Comparison of ENCODE assay signal across 26 cellular contexts in genomic region chr1:186615332-186615731, GRCh38.
DNase-seq lines count a peak whose midpoint lies in the region; ATAC-seq and TF ChIP-seq lines count a peak whose summit lies in the region.
"Had no signal": no experiment of that assay in that cellular context is flagged by ENCODE, and none has a peak within 500 bp of the region (broad histone marks: within the 10 kb centered on the region; RNA-seq: fewer than 3 reads in every experiment).

No MANE protein-coding gene starts in this region.

- no peaks in the 10 kb centered on the region for H4K20me1 ChIP-seq in neural progenitor cell (ENCODE audit: low read depth)
- H4K20me1 ChIP-seq: BLaER1 had no signal

- peak overlapping the region; percentile 3 for H3K4me3 Mint-ChIP-seq in activated CD8-positive, alpha-beta memory T cell treated with anti-CD3 and anti-CD28 coated beads, Interleukin-2, amount 10 ng/mL, durations not matched to agents 7 days and 5 days
- peak overlapping the region; percentile 63 for H3K4me3 Mint-ChIP-seq in activated naive CD8-positive, alpha-beta T cell treated with anti-CD3 and anti-CD28 coated beads, Interleukin-2, amount 10 ng/mL, durations not matched to agents 7 days and 5 days
- no peak overlapping the region for H3K4me3 Mint-ChIP-seq in neural progenitor cell
- H3K4me3 Mint-ChIP-seq: activated T-cell treated with anti-CD3 and anti-CD28 coated beads, Interleukin-2, amount 50 U/mL, for 24 hours; mesothelial cell of epicardium; nephron had no signal

- CTCF ChIA-PET in activated CD8-positive, alpha-beta memory T cell treated with anti-CD3 and anti-CD28 coated beads, Interleukin-2, amount 10 ng/mL, durations not matched to agents 7 days and 5 days (lab: Charles Lee), result interaction anchor here (0.9 to 1.7 kb wide), 2 partner anchors 9 to 211 kb away, joined by 3 to 6 read pairs; no protein-coding TSS in a partner anchor

- peaks cover 19% of the 10 kb centered on the region for H3K27me3 Mint-ChIP-seq in activated CD8-positive, alpha-beta memory T cell treated with anti-CD3 and anti-CD28 coated beads, Interleukin-2, amount 10 ng/mL, durations not matched to agents 7 days and 5 days
- H3K27me3 Mint-ChIP-seq in activated naive CD8-positive, alpha-beta T cell treated with anti-CD3 and anti-CD28 coated beads, Interleukin-2, amount 10 ng/mL, durations not matched to agents 7 days and 5 days, result peaks cover 18% of the 10 kb centered on the region
- peaks cover 2% of the 10 kb centered on the region for H3K27me3 Mint-ChIP-seq in neural progenitor cell (ENCODE audit: insufficient read depth, low read depth)

- H3K79me2 ChIP-seq in neural progenitor cell (ENCODE audit: low read depth), result no peaks in the 10 kb centered on the region

- no peaks in the 10 kb centered on the region for H3K9me3 Mint-ChIP-seq in activated CD8-positive, alpha-beta memory T cell treated with anti-CD3 and anti-CD28 coated beads, Interleukin-2, amount 10 ng/mL, durations not matched to agents 7 days and 5 days (ENCODE audit: low read depth)
- no peaks in the 10 kb centered on the region for H3K9me3 Mint-ChIP-seq in activated naive CD8-positive, alpha-beta T cell treated with anti-CD3 and anti-CD28 coated beads, Interleukin-2, amount 10 ng/mL, durations not matched to agents 7 days and 5 days
- no peaks in the 10 kb centered on the region for H3K9me3 Mint-ChIP-seq in neural progenitor cell
- H3K9me3 Mint-ChIP-seq: activated T-cell treated with anti-CD3 and anti-CD28 coated beads, Interleukin-2, amount 50 U/mL, for 24 hours; mesothelial cell of epicardium; nephron had no signal

- DNase-seq in activated CD8-positive, alpha-beta memory T cell treated with anti-CD3 and anti-CD28 coated beads, Interleukin-2, amount 10 ng/mL, durations not matched to agents 7 days and 5 days, result no peak
- no peak for DNase-seq in activated CD8-positive, alpha-beta memory T cell treated with anti-CD3 and anti-CD28 coated beads, Interleukin-2, amount 50 U/mL, for 4 hours
- DNase-seq in M059J (ENCODE audit: low read depth) (peak; percentile 27), neural progenitor cell (ENCODE audit: low spot score) (no peak), AML-193 (lab: John Stamatoyannopoulos, UW) (no peak), GM13977 (ENCODE audit: low spot score) (no peak)
- no peak for DNase-seq in activated naive CD8-positive, alpha-beta T cell treated with anti-CD3 and anti-CD28 coated beads, Interleukin-2, amount 10 ng/mL, durations not matched to agents 7 days and 5 days
- DNase-seq: activated CD8-positive, alpha-beta memory T cell treated with anti-CD3 and anti-CD28 coated beads for 24 hours; activated T-cell treated with anti-CD3 and anti-CD28 coated beads, Interleukin-2, amount 50 U/mL, for 24 hours; amygdala; islet precursor cell; KBM-7; left ventricle myocardium superior; NCI-H1048; NCI-H187; NCI-H524 treated with DMSO at 0.1 percent for 48 hours; pancreas; Peyer's patch; right cardiac atrium; SIG-M5; stimulated activated CD4-positive, alpha-beta T cell treated with anti-CD3 and anti-CD28 coated beads, Interleukin-4, amount 100 ng/mL, for 1 hour; transverse colon had no signal

- H3K27ac Mint-ChIP-seq in activated CD8-positive, alpha-beta memory T cell treated with anti-CD3 and anti-CD28 coated beads, Interleukin-2, amount 10 ng/mL, durations not matched to agents 7 days and 5 days, result peak overlapping the region; percentile 10
- peak overlapping the region; percentile 72 for H3K27ac Mint-ChIP-seq in activated naive CD8-positive, alpha-beta T cell treated with anti-CD3 and anti-CD28 coated beads, Interleukin-2, amount 10 ng/mL, durations not matched to agents 7 days and 5 days
- H3K27ac Mint-ChIP-seq in neural progenitor cell, result no peak overlapping the region
- H3K27ac Mint-ChIP-seq: activated T-cell treated with anti-CD3 and anti-CD28 coated beads, Interleukin-2, amount 50 U/mL, for 24 hours; mesothelial cell of epicardium; nephron had no signal

- POLR2A ChIA-PET in activated naive CD8-positive, alpha-beta T cell treated with anti-CD3 and anti-CD28 coated beads, Interleukin-2, amount 10 ng/mL, durations not matched to agents 7 days and 5 days (lab: Charles Lee), result interaction anchor here (0.7 to 0.8 kb wide), 2 partner anchors 72 to 240 kb away, joined by 3 read pairs; partner anchors contain the start of gene TPR

- in situ Hi-C loops in GM13977 (cut with MboI; ENCODE audit: low pct_unique_long_range_greater_than_20kb, low sequenced_read_pairs, unreplicated experiment), result loop anchor here (10.0 to 25.0 kb wide), 2 partner anchors 197 to 369 kb away; no protein-coding TSS in a partner anchor

- H3K4me1 Mint-ChIP-seq in activated CD8-positive, alpha-beta memory T cell treated with anti-CD3 and anti-CD28 coated beads, Interleukin-2, amount 10 ng/mL, durations not matched to agents 7 days and 5 days, result peaks cover 33% of the 10 kb centered on the region
- H3K4me1 Mint-ChIP-seq in activated naive CD8-positive, alpha-beta T cell treated with anti-CD3 and anti-CD28 coated beads, Interleukin-2, amount 10 ng/mL, durations not matched to agents 7 days and 5 days, result peaks cover 29% of the 10 kb centered on the region
- H3K4me1 Mint-ChIP-seq in neural progenitor cell, result no peaks in the 10 kb centered on the region
- H3K4me1 Mint-ChIP-seq: mesothelial cell of epicardium, nephron had no signal

- H3K27ac ChIP-seq in neutrophil (peak overlapping the region; percentile 97), neural progenitor cell (no peak overlapping the region)
- H3K27ac ChIP-seq: BLaER1, pancreas, Peyer's patch, transverse colon had no signal

- H3K9me3 ChIP-seq in neutrophil, result no peaks in the 10 kb centered on the region
- no peaks in the 10 kb centered on the region for H3K9me3 ChIP-seq in neural progenitor cell (ENCODE audit: low read depth)
- H3K9me3 ChIP-seq: BLaER1, pancreas, Peyer's patch, transverse colon had no signal

- no peak for ATAC-seq in activated CD8-positive, alpha-beta memory T cell treated with anti-CD3 and anti-CD28 coated beads, Interleukin-2, amount 10 ng/mL, durations not matched to agents 7 days and 5 days
- peak; percentile 31 for ATAC-seq in activated naive CD8-positive, alpha-beta T cell treated with anti-CD3 and anti-CD28 coated beads, Interleukin-2, amount 10 ng/mL, durations not matched to agents 7 days and 5 days (ENCODE audit: low read depth)
- ATAC-seq: left ventricle myocardium superior, pancreas, right cardiac atrium had no signal

- H3K27me3 ChIP-seq in neutrophil (no peaks in the 10 kb centered on the region), neural progenitor cell (no peaks in the 10 kb centered on the region)
- H3K27me3 ChIP-seq: BLaER1, pancreas, Peyer's patch, transverse colon had no signal

- H3K36me3 ChIP-seq in neutrophil (no peaks in the 10 kb centered on the region), neural progenitor cell (no peaks in the 10 kb centered on the region)
- H3K36me3 ChIP-seq: BLaER1, pancreas, Peyer's patch, transverse colon had no signal

- no peaks in the 10 kb centered on the region for H3F3A ChIP-seq in neural progenitor cell (ENCODE audit: low read depth)

- H3K4me1 ChIP-seq in neutrophil (ENCODE audit: control insufficient read depth in 1 of 2, insufficient read depth in 1 of 2, low read depth in 1 of 2, low read length in 1 of 2) (peaks cover 89 to 99% of the 10 kb centered on the region in 2 experiments), neural progenitor cell (no peaks in the 10 kb centered on the region)
- H3K4me1 ChIP-seq: pancreas had no signal

- H3K4me3 ChIP-seq in neutrophil (ENCODE audit: low read depth in 1 of 2, low read length in 1 of 2), result peak overlapping the region; percentile 11 to 37
- no peak overlapping the region for H3K4me3 ChIP-seq in neural progenitor cell
- H3K4me3 ChIP-seq: BLaER1, pancreas, Peyer's patch, transverse colon had no signal

- H3K9ac ChIP-seq in neural progenitor cell, result no peak overlapping the region
- H3K9ac ChIP-seq: BLaER1 had no signal

- TF ChIP-seq CTCF in neutrophil (IDR thresholded peaks at IDR 0.05) (no peak), neural progenitor cell (IDR thresholded peaks at IDR 0.05) (no peak), GM13977 (IDR thresholded peaks at IDR 0.05; ENCODE audit: extremely low read depth, insufficient read depth, missing control alignments) (no peak)

- H3K4me2 ChIP-seq in neural progenitor cell, result no peak overlapping the region
- H3K4me2 ChIP-seq: BLaER1 had no signal

- no peak overlapping the region for H2AFZ ChIP-seq in neural progenitor cell (replicated peaks)

- no peaks in the 10 kb centered on the region for H3K36me3 Mint-ChIP-seq in activated CD8-positive, alpha-beta memory T cell treated with anti-CD3 and anti-CD28 coated beads, Interleukin-2, amount 10 ng/mL, durations not matched to agents 7 days and 5 days
- no peaks in the 10 kb centered on the region for H3K36me3 Mint-ChIP-seq in activated naive CD8-positive, alpha-beta T cell treated with anti-CD3 and anti-CD28 coated beads, Interleukin-2, amount 10 ng/mL, durations not matched to agents 7 days and 5 days
- H3K36me3 Mint-ChIP-seq in neural progenitor cell, result no peaks in the 10 kb centered on the region
- H3K36me3 Mint-ChIP-seq: mesothelial cell of epicardium had no signal
